Comparison of ENCODE assay signal across 1 cellular context in the genomic region with DNA sequence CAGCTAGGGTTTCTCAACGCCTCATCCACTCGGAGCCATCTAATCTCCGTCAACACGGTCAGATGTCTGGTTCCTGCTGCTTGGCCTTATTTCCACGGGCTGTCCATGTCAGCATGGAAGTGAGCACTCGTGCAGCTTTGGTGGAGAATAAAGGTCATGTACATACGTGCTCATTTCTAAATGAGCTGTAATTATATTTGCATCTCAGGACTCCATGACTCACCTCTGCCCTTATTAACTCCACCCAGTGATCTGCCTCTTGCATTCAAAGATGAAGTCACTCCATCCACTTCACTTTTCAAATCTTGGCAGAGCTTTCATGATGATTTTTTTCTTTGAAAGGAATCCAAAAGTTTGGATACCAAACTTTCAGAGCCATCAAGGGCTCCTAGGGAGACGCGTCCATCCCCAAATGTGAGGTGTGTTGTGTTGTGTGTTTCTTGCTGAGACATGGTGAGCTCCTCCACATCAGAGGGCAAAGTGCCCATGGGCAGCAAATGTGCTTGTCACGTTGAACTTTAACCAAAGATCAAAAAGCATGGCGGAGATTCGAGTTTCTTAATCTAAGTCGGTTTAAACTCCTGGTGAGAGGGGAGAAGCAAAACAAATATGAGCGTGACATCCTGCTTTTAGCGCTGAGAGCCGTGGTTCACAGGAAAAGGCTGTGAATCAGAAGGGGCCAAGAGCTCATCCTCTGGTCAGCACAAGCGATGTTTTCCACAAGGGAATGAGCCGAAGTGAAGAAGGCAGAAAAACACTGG.
TF ChIP-seq lines count a peak whose summit lies in the region.

No MANE protein-coding gene starts in this region.

TF ChIP-seq in HepG2, 621 proteins besides CTCF, POLR2A, EP300 and RAD21 (continued from another document and continues in another):
- TF ChIP-seq, protein P1, sequence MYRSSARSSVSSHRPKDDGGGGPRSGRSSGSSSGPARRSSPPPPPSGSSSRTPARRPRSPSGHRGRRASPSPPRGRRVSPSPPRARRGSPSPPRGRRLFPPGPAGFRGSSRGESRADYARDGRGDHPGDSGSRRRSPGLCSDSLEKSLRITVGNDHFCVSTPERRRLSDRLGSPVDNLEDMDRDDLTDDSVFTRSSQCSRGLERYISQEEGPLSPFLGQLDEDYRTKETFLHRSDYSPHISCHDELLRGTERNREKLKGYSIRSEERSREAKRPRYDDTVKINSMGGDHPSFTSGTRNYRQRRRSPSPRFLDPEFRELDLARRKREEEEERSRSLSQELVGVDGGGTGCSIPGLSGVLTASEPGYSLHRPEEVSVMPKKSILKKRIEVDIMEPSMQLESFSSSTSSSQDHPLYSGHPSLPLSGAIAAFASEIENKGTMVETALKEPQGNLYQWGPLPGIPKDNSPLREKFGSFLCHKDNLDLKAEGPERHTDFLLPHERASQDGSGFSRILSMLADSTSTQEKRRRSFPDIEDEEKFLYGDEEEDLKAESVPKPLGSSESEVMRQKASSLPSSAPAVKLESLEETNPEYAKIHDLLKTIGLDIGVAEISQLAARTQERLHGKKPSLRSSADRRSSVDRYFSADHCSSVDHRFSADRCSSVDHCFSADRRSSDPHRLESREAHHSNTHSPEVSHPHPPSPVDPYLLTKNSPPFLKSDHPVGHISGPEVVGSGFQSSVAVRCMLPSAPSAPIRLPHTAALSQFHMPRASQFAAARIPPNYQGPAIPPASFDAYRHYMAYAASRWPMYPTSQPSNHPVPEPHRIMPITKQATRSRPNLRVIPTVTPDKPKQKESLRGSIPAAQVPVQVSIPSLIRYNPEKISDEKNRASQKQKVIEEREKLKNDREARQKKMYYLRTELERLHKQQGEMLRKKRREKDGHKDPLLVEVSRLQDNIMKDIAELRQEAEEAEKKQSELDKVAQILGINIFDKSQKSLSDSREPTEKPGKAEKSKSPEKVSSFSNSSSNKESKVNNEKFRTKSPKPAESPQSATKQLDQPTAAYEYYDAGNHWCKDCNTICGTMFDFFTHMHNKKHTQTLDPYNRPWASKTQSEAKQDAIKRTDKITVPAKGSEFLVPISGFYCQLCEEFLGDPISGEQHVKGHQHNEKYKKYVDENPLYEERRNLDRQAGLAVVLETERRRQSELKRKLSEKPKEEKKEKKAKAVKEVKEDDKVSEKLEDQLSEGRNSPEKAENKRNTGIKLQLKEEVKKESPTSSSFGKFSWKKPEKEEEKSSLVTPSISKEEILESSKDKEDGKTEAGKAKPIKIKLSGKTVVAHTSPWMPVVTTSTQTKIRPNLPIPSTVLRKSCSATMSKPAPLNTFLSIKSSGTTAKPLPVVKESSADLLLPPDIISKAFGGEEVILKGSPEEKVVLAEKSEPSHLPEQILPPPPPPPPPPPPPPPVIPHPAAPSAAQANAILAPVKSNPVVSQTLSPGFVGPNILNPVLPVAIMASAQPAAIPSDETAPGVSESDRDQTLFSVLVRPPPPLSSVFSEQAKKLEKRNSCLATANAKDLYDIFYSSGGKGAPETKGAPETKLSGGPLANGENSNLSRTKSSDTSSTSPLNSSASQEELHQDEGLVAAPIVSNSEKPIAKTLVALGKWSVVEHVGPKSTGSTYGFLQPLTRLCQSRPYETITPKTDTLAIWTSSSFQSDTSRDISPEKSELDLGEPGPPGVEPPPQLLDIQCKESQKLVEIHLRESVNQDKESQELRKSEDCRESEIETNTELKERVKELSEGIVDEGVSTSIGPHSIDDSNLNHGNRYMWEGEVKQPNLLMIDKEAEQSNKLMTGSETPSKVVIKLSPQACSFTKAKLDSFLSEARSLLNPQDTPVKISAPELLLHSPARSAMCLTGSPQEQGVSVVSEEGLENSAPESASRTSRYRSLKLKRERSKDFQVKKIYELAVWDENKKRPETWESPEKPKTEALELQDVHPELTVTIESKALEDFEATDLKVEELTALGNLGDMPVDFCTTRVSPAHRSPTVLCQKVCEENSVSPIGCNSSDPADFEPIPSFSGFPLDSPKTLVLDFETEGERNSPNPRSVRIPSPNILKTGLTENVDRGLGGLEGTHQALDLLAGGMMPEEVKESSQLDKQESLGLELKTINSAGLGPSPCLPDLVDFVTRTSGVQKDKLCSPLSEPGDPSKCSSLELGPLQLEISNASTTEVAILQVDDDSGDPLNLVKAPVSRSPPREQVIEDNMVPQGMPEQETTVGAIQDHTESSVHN (CRISPR knock-in tag; IDR thresholded peaks at IDR 0.05) = no peak
- TF ChIP-seq PAF1 (CRISPR knock-in tag; IDR thresholded peaks at IDR 0.05) = no peak
- no peak for TF ChIP-seq THYN1 (CRISPR knock-in tag; IDR thresholded peaks at IDR 0.05; ENCODE audit: borderline replicate concordance, low read depth)
- TF ChIP-seq ZNF567 (CRISPR knock-in tag; IDR thresholded peaks at IDR 0.05; ENCODE audit: borderline replicate concordance) = no peak
- no peak for TF ChIP-seq MTF2 (CRISPR knock-in tag; IDR thresholded peaks at IDR 0.05; ENCODE audit: borderline replicate concordance)
- no peak for TF ChIP-seq ZNF34 (CRISPR knock-in tag; IDR thresholded peaks at IDR 0.05; ENCODE audit: borderline replicate concordance)
- TF ChIP-seq, protein P2, sequence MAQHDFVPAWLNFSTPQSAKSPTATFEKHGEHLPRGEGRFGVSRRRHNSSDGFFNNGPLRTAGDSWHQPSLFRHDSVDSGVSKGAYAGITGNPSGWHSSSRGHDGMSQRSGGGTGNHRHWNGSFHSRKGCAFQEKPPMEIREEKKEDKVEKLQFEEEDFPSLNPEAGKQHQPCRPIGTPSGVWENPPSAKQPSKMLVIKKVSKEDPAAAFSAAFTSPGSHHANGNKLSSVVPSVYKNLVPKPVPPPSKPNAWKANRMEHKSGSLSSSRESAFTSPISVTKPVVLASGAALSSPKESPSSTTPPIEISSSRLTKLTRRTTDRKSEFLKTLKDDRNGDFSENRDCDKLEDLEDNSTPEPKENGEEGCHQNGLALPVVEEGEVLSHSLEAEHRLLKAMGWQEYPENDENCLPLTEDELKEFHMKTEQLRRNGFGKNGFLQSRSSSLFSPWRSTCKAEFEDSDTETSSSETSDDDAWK (CRISPR knock-in tag; IDR thresholded peaks at IDR 0.05) = no peak
- no peak for TF ChIP-seq ZNF850 (CRISPR knock-in tag; conservative IDR thresholded peaks at IDR 0.05)
- TF ChIP-seq ISL2 (CRISPR knock-in tag; IDR thresholded peaks at IDR 0.05) = peak; percentile 87
- TF ChIP-seq HNRNPL (IDR thresholded peaks at IDR 0.05; ENCODE audit: low read depth, low read length) = no peak
- TF ChIP-seq, protein P3, sequence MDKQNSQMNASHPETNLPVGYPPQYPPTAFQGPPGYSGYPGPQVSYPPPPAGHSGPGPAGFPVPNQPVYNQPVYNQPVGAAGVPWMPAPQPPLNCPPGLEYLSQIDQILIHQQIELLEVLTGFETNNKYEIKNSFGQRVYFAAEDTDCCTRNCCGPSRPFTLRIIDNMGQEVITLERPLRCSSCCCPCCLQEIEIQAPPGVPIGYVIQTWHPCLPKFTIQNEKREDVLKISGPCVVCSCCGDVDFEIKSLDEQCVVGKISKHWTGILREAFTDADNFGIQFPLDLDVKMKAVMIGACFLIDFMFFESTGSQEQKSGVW (CRISPR knock-in tag; IDR thresholded peaks at IDR 0.05; ENCODE audit: borderline replicate concordance) = no peak
- TF ChIP-seq, protein P4, sequence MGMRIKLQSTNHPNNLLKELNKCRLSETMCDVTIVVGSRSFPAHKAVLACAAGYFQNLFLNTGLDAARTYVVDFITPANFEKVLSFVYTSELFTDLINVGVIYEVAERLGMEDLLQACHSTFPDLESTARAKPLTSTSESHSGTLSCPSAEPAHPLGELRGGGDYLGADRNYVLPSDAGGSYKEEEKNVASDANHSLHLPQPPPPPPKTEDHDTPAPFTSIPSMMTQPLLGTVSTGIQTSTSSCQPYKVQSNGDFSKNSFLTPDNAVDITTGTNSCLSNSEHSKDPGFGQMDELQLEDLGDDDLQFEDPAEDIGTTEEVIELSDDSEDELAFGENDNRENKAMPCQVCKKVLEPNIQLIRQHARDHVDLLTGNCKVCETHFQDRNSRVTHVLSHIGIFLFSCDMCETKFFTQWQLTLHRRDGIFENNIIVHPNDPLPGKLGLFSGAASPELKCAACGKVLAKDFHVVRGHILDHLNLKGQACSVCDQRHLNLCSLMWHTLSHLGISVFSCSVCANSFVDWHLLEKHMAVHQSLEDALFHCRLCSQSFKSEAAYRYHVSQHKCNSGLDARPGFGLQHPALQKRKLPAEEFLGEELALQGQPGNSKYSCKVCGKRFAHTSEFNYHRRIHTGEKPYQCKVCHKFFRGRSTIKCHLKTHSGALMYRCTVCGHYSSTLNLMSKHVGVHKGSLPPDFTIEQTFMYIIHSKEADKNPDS (CRISPR knock-in tag; IDR thresholded peaks at IDR 0.05) = no peak
- TF ChIP-seq ADNP (CRISPR knock-in tag; IDR thresholded peaks at IDR 0.05) = no peak
- no peak for TF ChIP-seq ZNF20 (CRISPR knock-in tag; IDR thresholded peaks at IDR 0.05)
- no peak for TF ChIP-seq IKZF4 (CRISPR knock-in tag; IDR thresholded peaks at IDR 0.05; ENCODE audit: borderline replicate concordance, low read depth, not compliant biosample characterization)
- no peak for TF ChIP-seq PCBP2 (optimal IDR thresholded peaks at IDR 0.05; ENCODE audit: low read depth, low read length, poor library complexity, severe bottlenecking)
- no peak for TF ChIP-seq ZNF556 (CRISPR knock-in tag; IDR thresholded peaks at IDR 0.05; ENCODE audit: borderline replicate concordance)
- TF ChIP-seq NAIF1 (CRISPR knock-in tag; IDR thresholded peaks at IDR 0.05; ENCODE audit: borderline replicate concordance) = no peak
- TF ChIP-seq, protein P5, sequence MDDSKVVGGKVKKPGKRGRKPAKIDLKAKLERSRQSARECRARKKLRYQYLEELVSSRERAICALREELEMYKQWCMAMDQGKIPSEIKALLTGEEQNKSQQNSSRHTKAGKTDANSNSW (CRISPR knock-in tag; IDR thresholded peaks at IDR 0.05; ENCODE audit: borderline replicate concordance) = no peak
- TF ChIP-seq, protein P6, sequence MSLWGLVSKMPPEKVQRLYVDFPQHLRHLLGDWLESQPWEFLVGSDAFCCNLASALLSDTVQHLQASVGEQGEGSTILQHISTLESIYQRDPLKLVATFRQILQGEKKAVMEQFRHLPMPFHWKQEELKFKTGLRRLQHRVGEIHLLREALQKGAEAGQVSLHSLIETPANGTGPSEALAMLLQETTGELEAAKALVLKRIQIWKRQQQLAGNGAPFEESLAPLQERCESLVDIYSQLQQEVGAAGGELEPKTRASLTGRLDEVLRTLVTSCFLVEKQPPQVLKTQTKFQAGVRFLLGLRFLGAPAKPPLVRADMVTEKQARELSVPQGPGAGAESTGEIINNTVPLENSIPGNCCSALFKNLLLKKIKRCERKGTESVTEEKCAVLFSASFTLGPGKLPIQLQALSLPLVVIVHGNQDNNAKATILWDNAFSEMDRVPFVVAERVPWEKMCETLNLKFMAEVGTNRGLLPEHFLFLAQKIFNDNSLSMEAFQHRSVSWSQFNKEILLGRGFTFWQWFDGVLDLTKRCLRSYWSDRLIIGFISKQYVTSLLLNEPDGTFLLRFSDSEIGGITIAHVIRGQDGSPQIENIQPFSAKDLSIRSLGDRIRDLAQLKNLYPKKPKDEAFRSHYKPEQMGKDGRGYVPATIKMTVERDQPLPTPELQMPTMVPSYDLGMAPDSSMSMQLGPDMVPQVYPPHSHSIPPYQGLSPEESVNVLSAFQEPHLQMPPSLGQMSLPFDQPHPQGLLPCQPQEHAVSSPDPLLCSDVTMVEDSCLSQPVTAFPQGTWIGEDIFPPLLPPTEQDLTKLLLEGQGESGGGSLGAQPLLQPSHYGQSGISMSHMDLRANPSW (CRISPR knock-in tag; IDR thresholded peaks at IDR 0.05; ENCODE audit: borderline replicate concordance) = no peak
- TF ChIP-seq FOSL1 (CRISPR knock-in tag; IDR thresholded peaks at IDR 0.05; ENCODE audit: borderline replicate concordance) = peak; percentile 34; the same call in 1 of the 2 replicates
- TF ChIP-seq TOPORS (CRISPR knock-in tag; IDR thresholded peaks at IDR 0.05) = no peak
- TF ChIP-seq SRSF9 (IDR thresholded peaks at IDR 0.05; ENCODE audit: borderline replicate concordance, insufficient read depth, low read depth, low read length, poor library complexity, severe bottlenecking) = no peak
- no peak for TF ChIP-seq ZC3H4 (CRISPR knock-in tag; IDR thresholded peaks at IDR 0.05; ENCODE audit: borderline replicate concordance)
- no peak for TF ChIP-seq PRPF4 (IDR thresholded peaks at IDR 0.05; ENCODE audit: low read depth, low read length, poor library complexity, severe bottlenecking)
- TF ChIP-seq, protein P7, sequence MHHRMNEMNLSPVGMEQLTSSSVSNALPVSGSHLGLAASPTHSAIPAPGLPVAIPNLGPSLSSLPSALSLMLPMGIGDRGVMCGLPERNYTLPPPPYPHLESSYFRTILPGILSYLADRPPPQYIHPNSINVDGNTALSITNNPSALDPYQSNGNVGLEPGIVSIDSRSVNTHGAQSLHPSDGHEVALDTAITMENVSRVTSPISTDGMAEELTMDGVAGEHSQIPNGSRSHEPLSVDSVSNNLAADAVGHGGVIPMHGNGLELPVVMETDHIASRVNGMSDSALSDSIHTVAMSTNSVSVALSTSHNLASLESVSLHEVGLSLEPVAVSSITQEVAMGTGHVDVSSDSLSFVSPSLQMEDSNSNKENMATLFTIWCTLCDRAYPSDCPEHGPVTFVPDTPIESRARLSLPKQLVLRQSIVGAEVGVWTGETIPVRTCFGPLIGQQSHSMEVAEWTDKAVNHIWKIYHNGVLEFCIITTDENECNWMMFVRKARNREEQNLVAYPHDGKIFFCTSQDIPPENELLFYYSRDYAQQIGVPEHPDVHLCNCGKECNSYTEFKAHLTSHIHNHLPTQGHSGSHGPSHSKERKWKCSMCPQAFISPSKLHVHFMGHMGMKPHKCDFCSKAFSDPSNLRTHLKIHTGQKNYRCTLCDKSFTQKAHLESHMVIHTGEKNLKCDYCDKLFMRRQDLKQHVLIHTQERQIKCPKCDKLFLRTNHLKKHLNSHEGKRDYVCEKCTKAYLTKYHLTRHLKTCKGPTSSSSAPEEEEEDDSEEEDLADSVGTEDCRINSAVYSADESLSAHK (CRISPR knock-in tag; IDR thresholded peaks at IDR 0.05; ENCODE audit: borderline replicate concordance) = no peak
- no peak for TF ChIP-seq ZNF354B (CRISPR knock-in tag; IDR thresholded peaks at IDR 0.05)
- peak; percentile 44 for TF ChIP-seq ASH2L (IDR thresholded peaks at IDR 0.05; ENCODE audit: insufficient read length, low read depth, low read length)
- TF ChIP-seq ZNF790 (CRISPR knock-in tag; IDR thresholded peaks at IDR 0.05; ENCODE audit: borderline replicate concordance) = no peak
- no peak for TF ChIP-seq NFE2L1 (CRISPR knock-in tag; IDR thresholded peaks at IDR 0.05; ENCODE audit: borderline replicate concordance)
- no peak for TF ChIP-seq KLF13 (CRISPR knock-in tag; IDR thresholded peaks at IDR 0.05)
- no peak for TF ChIP-seq ZNF550 (CRISPR knock-in tag; IDR thresholded peaks at IDR 0.05; ENCODE audit: borderline replicate concordance)
- TF ChIP-seq RBFOX2 (IDR thresholded peaks at IDR 0.05; ENCODE audit: low read depth, low read length) = no peak
- TF ChIP-seq, protein P8, sequence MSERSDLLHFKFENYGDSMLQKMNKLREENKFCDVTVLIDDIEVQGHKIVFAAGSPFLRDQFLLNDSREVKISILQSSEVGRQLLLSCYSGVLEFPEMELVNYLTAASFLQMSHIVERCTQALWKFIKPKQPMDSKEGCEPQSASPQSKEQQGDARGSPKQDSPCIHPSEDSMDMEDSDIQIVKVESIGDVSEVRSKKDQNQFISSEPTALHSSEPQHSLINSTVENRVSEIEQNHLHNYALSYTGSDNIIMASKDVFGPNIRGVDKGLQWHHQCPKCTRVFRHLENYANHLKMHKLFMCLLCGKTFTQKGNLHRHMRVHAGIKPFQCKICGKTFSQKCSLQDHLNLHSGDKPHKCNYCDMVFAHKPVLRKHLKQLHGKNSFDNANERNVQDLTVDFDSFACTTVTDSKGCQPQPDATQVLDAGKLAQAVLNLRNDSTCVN (CRISPR knock-in tag; IDR thresholded peaks at IDR 0.05; ENCODE audit: borderline replicate concordance) = no peak
- TF ChIP-seq, protein P9, sequence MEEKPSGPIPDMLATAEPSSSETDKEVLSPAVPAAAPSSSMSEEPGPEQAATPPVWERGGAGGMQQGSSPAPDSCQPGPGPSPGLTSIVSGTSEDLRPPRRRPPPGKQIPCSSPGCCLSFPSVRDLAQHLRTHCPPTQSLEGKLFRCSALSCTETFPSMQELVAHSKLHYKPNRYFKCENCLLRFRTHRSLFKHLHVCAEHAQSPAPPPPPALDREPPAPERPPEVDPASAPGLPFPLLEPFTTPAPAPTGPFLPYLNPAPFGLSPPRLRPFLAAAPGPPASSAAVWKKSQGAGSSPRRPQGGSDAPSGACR (CRISPR knock-in tag; IDR thresholded peaks at IDR 0.05) = no peak
- TF ChIP-seq RCOR2 (CRISPR knock-in tag; IDR thresholded peaks at IDR 0.05) = peak; percentile 88
